Comparison of ENCODE assay signal across 8 cellular contexts in the genomic region with DNA sequence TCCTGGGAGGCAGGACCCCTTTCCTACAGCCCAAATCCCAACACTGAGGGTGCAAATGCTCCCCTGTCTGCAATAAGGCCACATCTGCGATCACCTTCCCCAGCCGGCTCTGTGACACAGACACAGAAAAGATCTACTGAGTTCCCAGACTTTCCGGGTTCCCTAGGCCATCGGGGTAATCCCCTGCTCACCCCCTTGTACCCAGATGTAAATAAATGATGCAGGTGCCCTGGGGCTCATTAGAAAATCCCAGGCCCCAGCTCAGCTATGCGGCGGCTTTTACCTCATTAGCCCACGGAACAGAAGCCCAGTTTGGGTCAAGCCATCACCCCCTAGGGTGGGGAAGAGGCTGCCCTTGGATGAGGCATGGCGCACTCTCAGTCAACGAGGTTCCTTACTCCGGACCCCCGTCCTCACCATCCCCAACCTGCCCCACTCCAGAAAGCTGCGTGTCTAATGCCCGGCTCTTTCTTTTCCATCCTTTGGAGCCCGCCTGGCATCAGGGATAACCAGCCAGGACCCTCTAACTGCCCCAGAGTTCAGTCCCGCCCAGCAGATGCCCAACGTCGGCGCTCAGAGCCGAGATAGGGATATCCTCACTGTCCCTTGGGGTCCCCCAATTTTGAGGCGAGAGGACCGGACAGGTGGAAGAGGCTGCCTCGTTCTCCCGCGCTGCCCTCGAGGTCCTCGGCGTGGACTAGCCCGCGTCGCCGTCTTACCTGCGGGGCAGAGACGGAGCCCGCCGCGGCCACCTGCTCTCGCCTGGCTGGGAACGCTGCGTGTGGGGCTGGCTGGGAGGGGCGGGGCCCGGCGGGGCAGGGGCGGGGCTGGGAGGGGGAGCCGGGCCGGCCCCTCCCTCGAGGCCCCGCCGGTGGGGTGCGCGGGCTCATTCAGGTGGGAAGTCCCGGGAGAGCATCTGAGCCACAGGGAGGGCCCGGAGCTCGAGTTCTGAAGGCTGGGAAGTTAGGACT. TPM values are rescaled to one million over a fixed set of nuclear protein-coding genes. Genes with fewer than 3 reads are reported as not detected.
A peak's percentile ranks its signal among the peaks of the same experiment; 100 is the strongest.
DNase-seq lines count a peak whose midpoint lies in the region; ATAC-seq and TF ChIP-seq lines count a peak whose summit lies in the region.

A gene with protein sequence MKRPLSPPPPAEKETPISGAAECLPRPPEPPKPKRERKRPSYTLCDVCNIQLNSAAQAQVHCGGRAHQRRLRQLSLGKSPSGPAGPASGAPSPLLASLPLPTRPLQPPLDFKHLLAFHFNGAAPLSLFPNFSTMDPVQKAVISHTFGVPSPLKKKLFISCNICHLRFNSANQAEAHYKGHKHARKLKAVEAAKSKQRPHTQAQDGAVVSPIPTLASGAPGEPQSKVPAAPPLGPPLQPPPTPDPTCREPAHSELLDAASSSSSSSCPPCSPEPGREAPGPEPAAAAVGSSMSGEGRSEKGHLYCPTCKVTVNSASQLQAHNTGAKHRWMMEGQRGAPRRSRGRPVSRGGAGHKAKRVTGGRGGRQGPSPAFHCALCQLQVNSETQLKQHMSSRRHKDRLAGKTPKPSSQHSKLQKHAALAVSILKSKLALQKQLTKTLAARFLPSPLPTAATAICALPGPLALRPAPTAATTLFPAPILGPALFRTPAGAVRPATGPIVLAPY (minus strand): TSS at position 783 of the 971 bp plus-strand sequence. CDS start 35,417 bp downstream, outside the sequence.

- H3K4me2 ChIP-seq in BLaER1 (peak within 1 kb of the TSS; percentile 78), MM.1S (ENCODE audit: low read depth, low read length) (peak within 1 kb of the TSS; percentile 65; the same call in 1 of the 2 replicates)

- H3K27ac ChIP-seq in BLaER1 (no peak within 1 kb of the TSS), MM.1S (ENCODE audit: low read length) (no peak within 1 kb of the TSS), lower lobe of right lung (no peak within 1 kb of the TSS)

- in situ Hi-C loops in KBM-7 (cut with MboI; ENCODE audit: low pct_unique_long_range_greater_than_20kb, low sequenced_read_pairs) = no loop called here

- H3F3A ChIP-seq in MM.1S (ENCODE audit: insufficient read depth, low read length) = no peaks in the 10 kb centered on the region

- H4K20me1 ChIP-seq in BLaER1 = no peaks in the 10 kb centered on the region
- no peaks in the 10 kb centered on the region for H4K20me1 ChIP-seq in MM.1S (ENCODE audit: insufficient read depth, low read length)

- H2AFZ ChIP-seq in MM.1S (ENCODE audit: low read length) = peak within 1 kb of the TSS; percentile 40

- ATAC-seq in lower lobe of right lung = peak; percentile 46 to 72

- H3K9ac ChIP-seq in BLaER1 (no peak within 1 kb of the TSS), MM.1S (ENCODE audit: low read length) (no peak within 1 kb of the TSS)

- H3K27me3 ChIP-seq in BLaER1 (peaks cover 18% of the 10 kb centered on the region), MM.1S (replicated peaks; ENCODE audit: insufficient read depth, low read length) (peaks cover 13% of the 10 kb centered on the region), lower lobe of right lung (ENCODE audit: low read depth) (peaks cover 27% of the 10 kb centered on the region)

- no peaks in the 10 kb centered on the region for H3K9me3 ChIP-seq in BLaER1
- no peaks in the 10 kb centered on the region for H3K9me3 ChIP-seq in MM.1S (replicated peaks; ENCODE audit: insufficient read depth, low read length)
- H3K9me3 ChIP-seq in lower lobe of right lung = no peaks in the 10 kb centered on the region

- no peaks in the 10 kb centered on the region for H3K36me3 ChIP-seq in BLaER1
- no peaks in the 10 kb centered on the region for H3K36me3 ChIP-seq in MM.1S (replicated peaks; ENCODE audit: insufficient read depth, low read length)
- peaks cover under 1% of the 10 kb centered on the region for H3K36me3 ChIP-seq in lower lobe of right lung

- intact Hi-C loops in lower lobe of right lung (cut with DNase I) = no loop called here

- H3K4me3 ChIP-seq in BLaER1 (0 out of 2 replicates have a peak within 1 kb of the TSS, but pooled peaks have one; percentile 29), MM.1S (ENCODE audit: low read length) (peak within 1 kb of the TSS; percentile 23; the same call in 1 of the 2 replicates), lower lobe of right lung (peak within 1 kb of the TSS; percentile 32)

- H3K4me1 ChIP-seq in BLaER1 = peaks cover 43% of the 10 kb centered on the region
- no peaks in the 10 kb centered on the region; the same call in 1 of the 2 replicates for H3K4me1 ChIP-seq in MM.1S (ENCODE audit: low read length)
- H3K4me1 ChIP-seq in lower lobe of right lung = peaks cover 8% of the 10 kb centered on the region

- DNase-seq in MM.1S (no peak), lower lobe of right lung (no peak), KBM-7 (no peak), anterior cingulate cortex (lab: John Stamatoyannopoulos, UW) (no peak), NCI-H2196 (lab: John Stamatoyannopoulos, UW; ENCODE audit: unreplicated experiment) (no peak), HUDEP-2 (lab: John Stamatoyannopoulos, UW; ENCODE audit: unreplicated experiment in 76 of 76) (no peak)
- peak; percentile 42 for DNase-seq in activated T-helper 9 cell treated with anti-CD3 and anti-CD28 coated beads, Interleukin-2, amount 50 U/mL, for 16 hours (ENCODE audit: low read depth)

- TF ChIP-seq CTCF in MM.1S (IDR thresholded peaks at IDR 0.05; ENCODE audit: low read length) (no peak), lower lobe of right lung (IDR thresholded peaks at IDR 0.05) (no peak)

- H3K9me2 ChIP-seq in MM.1S (replicated peaks; ENCODE audit: insufficient read depth, low read length) = no peaks in the 10 kb centered on the region

- H3K79me2 ChIP-seq in MM.1S (ENCODE audit: low read length) = no peaks in the 10 kb centered on the region

RNA-seq across cellular contexts. Expression of the gene that starts here (rescaled TPM):
- total RNA-seq in lower lobe of right lung = 1.2 TPM
